In the genomic region with DNA sequence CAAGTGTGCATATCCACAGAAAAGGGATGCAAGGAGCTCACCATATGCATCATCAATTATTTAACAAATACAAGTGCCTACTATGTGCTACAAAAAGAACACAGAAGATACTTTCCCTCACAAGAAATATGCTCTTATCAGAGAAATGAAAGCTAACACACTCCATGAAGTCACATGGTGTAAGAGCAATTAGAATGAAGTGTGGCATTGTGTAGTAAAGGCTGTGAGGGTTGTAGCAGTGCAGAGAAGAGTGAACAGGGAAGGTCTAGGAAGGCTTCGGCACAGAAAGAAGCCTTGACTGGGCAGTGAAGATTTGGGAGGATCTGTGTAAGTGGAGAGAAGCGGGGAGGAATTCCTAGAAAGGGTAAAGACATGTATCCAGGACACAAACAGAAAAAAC, we compare ENCODE assay signal across 27 cellular contexts.
"Had no signal": no experiment of that assay in that cellular context is flagged by ENCODE, and none has a peak within 500 bp of the region (broad histone marks: within the 10 kb centered on the region; RNA-seq: fewer than 3 reads in every experiment).

No MANE protein-coding gene starts in this region.

- ATAC-seq: activated CD4-positive, alpha-beta T cell treated with anti-CD3 and anti-CD28 coated beads for 36 hours; esophagus mucosa; heart right ventricle; left lobe of liver; lower lobe of right lung; mucosa of descending colon; stimulated activated memory B cell treated with anti-CD40 and anti-IgM and Interleukin-4, amounts not matched to agents 10 μg/mL and 1 μg/mL and 100 μg/mL, for 72 hours; stimulated activated naive CD8-positive, alpha-beta T cell treated with anti-CD3 and anti-CD28 coated beads, Interleukin-15, amount 100 ng/mL, for 72 hours; T-cell had no signal

- DNase-seq: activated CD4-positive, alpha-beta T cell treated with anti-CD3 and anti-CD28 coated beads for 36 hours; activated CD4-positive, CD25-positive, alpha-beta regulatory T cell; activated CD8-positive, alpha-beta memory T cell treated with anti-CD3 and anti-CD28 coated beads for 24 hours; activated effector memory CD4-positive, alpha-beta T cell treated with Interleukin-2 at 50 U/mL for 16 hours; activated naive CD4-positive, alpha-beta T cell treated with anti-CD3 and anti-CD28 coated beads for 36 hours; activated naive CD8-positive, alpha-beta T cell treated with anti-CD3 and anti-CD28 coated beads for 36 hours; endodermal cell; foreskin melanocyte; heart right ventricle; kidney glomerular epithelial cell; lower lobe of right lung; mucosa of descending colon; sigmoid colon; small intestine; stimulated activated CD4-positive, alpha-beta T cell treated with anti-CD3 and anti-CD28 coated beads, Interleukin-4, amount 100 ng/mL, for 24 hours; stimulated activated naive CD8-positive, alpha-beta T cell treated with anti-CD3 and anti-CD28 coated beads, Interleukin-15, amount 100 ng/mL, for 72 hours; T-cell had no signal

- H3K27me3 Mint-ChIP-seq: activated CD4-positive, alpha-beta T cell treated with anti-CD3 and anti-CD28 coated beads for 36 hours; activated naive CD8-positive, alpha-beta T cell treated with anti-CD3 and anti-CD28 coated beads for 36 hours; stimulated activated memory B cell treated with anti-CD40 and anti-IgM and Interleukin-4, amounts not matched to agents 10 μg/mL and 1 μg/mL and 100 μg/mL, for 72 hours; stimulated activated naive CD8-positive, alpha-beta T cell treated with anti-CD3 and anti-CD28 coated beads, Interleukin-15, amount 100 ng/mL, for 72 hours; T-cell had no signal

- H3K4me3 Mint-ChIP-seq: activated CD4-positive, alpha-beta T cell treated with anti-CD3 and anti-CD28 coated beads for 36 hours; activated naive CD4-positive, alpha-beta T cell treated with anti-CD3 and anti-CD28 coated beads for 36 hours; activated naive CD8-positive, alpha-beta T cell treated with anti-CD3 and anti-CD28 coated beads for 36 hours; brain; endodermal cell; nephron; stimulated activated memory B cell treated with anti-CD40 and anti-IgM and Interleukin-4, amounts not matched to agents 10 μg/mL and 1 μg/mL and 100 μg/mL, for 72 hours; stimulated activated naive CD8-positive, alpha-beta T cell treated with anti-CD3 and anti-CD28 coated beads, Interleukin-15, amount 100 ng/mL, for 72 hours; T-cell; T-helper 2 cell treated with Interferon-gamma antibody and Interleukin-4, amounts not matched to agents 5 μg/mL and 100 μg/mL, for 36 hours had no signal

- H3K27ac Mint-ChIP-seq: activated CD4-positive, alpha-beta T cell treated with anti-CD3 and anti-CD28 coated beads for 36 hours; activated naive CD4-positive, alpha-beta T cell treated with anti-CD3 and anti-CD28 coated beads for 36 hours; activated naive CD8-positive, alpha-beta T cell treated with anti-CD3 and anti-CD28 coated beads for 36 hours; endodermal cell; nephron; stimulated activated memory B cell treated with anti-CD40 and anti-IgM and Interleukin-4, amounts not matched to agents 10 μg/mL and 1 μg/mL and 100 μg/mL, for 72 hours; stimulated activated naive CD8-positive, alpha-beta T cell treated with anti-CD3 and anti-CD28 coated beads, Interleukin-15, amount 100 ng/mL, for 72 hours; T-cell; T-helper 2 cell treated with Interferon-gamma antibody and Interleukin-4, amounts not matched to agents 5 μg/mL and 100 μg/mL, for 36 hours had no signal

- H3K9me3 Mint-ChIP-seq: activated naive CD8-positive, alpha-beta T cell treated with anti-CD3 and anti-CD28 coated beads for 36 hours; endodermal cell; nephron; stimulated activated naive CD8-positive, alpha-beta T cell treated with anti-CD3 and anti-CD28 coated beads, Interleukin-15, amount 100 ng/mL, for 72 hours; T-cell; T-helper 2 cell treated with Interferon-gamma antibody and Interleukin-4, amounts not matched to agents 5 μg/mL and 100 μg/mL, for 36 hours had no signal

- H3K4me1 Mint-ChIP-seq: activated CD4-positive, alpha-beta T cell treated with anti-CD3 and anti-CD28 coated beads for 36 hours; activated naive CD8-positive, alpha-beta T cell treated with anti-CD3 and anti-CD28 coated beads for 36 hours; brain; nephron; stimulated activated memory B cell treated with anti-CD40 and anti-IgM and Interleukin-4, amounts not matched to agents 10 μg/mL and 1 μg/mL and 100 μg/mL, for 72 hours; stimulated activated naive CD8-positive, alpha-beta T cell treated with anti-CD3 and anti-CD28 coated beads, Interleukin-15, amount 100 ng/mL, for 72 hours; T-cell had no signal

- H3K27ac ChIP-seq: cardiac muscle cell, heart right ventricle, lower lobe of right lung, neutrophil, prostate gland, sigmoid colon, suprapubic skin had no signal
